Comparison of ENCODE assay signal across 17 cellular contexts in the genomic region with DNA sequence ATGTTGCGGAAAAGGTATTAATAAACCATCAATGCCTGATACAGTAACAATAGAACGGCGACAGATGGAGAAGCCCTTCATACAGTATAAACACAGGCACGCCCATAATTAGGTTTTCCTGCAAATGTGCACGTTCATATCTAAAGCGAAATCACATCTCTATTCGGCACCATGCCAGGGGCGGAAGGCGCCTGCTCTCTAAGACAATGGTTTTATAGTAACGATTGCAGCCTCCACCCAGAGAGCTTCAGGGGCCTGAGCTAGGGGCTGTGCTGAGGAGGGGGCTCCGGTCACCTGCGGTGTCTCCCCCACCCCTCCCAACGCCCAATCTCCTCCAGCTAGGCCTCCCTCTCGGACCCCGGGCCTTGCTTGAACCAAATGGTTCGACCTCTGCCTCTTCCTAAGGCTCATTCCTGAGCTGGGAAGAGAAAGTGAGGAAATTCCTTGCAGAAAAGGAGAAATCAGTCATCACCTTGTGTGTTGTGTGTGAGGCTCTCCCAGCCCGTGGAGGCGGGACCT. TPM values are rescaled to one million over a fixed set of nuclear protein-coding genes. Genes with fewer than 3 reads are reported as not detected.
A peak's percentile ranks its signal among the peaks of the same experiment; 100 is the strongest.
DNase-seq lines count a peak whose midpoint lies in the region; ATAC-seq and TF ChIP-seq lines count a peak whose summit lies in the region.
"Had no signal": no experiment of that assay in that cellular context is flagged by ENCODE, and none has a peak within 500 bp of the region (broad histone marks: within the 10 kb centered on the region; RNA-seq: fewer than 3 reads in every experiment).

No MANE protein-coding gene starts in this region.

- peak; percentile 46 to 72 for ATAC-seq in gastrocnemius medialis
- ATAC-seq in GM18520 (IDR thresholded peaks at IDR 0.05; ENCODE audit: unreplicated experiment) = no peak

- peak; percentile 59 for DNase-seq in DMS 273 (lab: John Stamatoyannopoulos, UW; ENCODE audit: unreplicated experiment)
- no peak for DNase-seq in DMS 273 treated with DMSO at 0.1 percent for 48 hours (lab: John Stamatoyannopoulos, UW)
- peak; percentile 68 for DNase-seq in NCI-H2227 treated with DMSO at 0.1 percent for 48 hours (lab: John Stamatoyannopoulos, UW)
- DNase-seq in colonic mucosa = peak; percentile 93
- no peak for DNase-seq in gastrocnemius medialis
- no peak for DNase-seq in medulla oblongata (ENCODE audit: extremely low spot score)
- no peak for DNase-seq in NCI-H446 (lab: John Stamatoyannopoulos, UW)
- DNase-seq: activated CD4-positive, alpha-beta T cell treated with anti-CD3 and anti-CD28 coated beads, Interleukin-2, amount 50 U/mL, for 4 hours; activated effector memory CD4-positive, alpha-beta T cell treated with Interleukin-2 at 50 U/mL for 16 hours; head of caudate nucleus; MM.1S; stimulated activated CD4-positive, alpha-beta T cell treated with anti-CD3 and anti-CD28 coated beads, Interleukin-12 subunit alpha, Interleukin-12 subunit beta, amount 100 ng/mL, for 4 hours had no signal

- peak overlapping the region in 1 of 2 donors; percentile 43 for H3K9ac ChIP-seq in colonic mucosa (ENCODE audit: low read depth in 2 of 2, low read length in 2 of 2)

- H3K9me3 ChIP-seq in colonic mucosa = no peaks in the 10 kb centered on the region
- no peaks in the 10 kb centered on the region for H3K9me3 ChIP-seq in gastrocnemius medialis
- H3K9me3 ChIP-seq: Caco-2 had no signal

- H3K27ac ChIP-seq in colonic mucosa = peak overlapping the region; percentile 68
- peak overlapping the region in 2 of 4 donors; percentile 26 to 47 for H3K27ac ChIP-seq in gastrocnemius medialis
- H3K27ac ChIP-seq: 22Rv1 had no signal

- H3K27me3 ChIP-seq in colonic mucosa (no peaks in the 10 kb centered on the region), gastrocnemius medialis (peaks cover 0 to 12% (median 8%) of the 10 kb centered on the region in 3 donors)

- intact Hi-C loops in colonic mucosa (cut with DNase I) = no loop called here
- intact Hi-C loops in gastrocnemius medialis (cut with DNase I; ENCODE audit: low total_unique reads) = no loop called here

- H3K36me3 ChIP-seq in colonic mucosa = no peaks in the 10 kb centered on the region
- H3K36me3 ChIP-seq in gastrocnemius medialis = no peaks in the 10 kb centered on the region

- in situ Hi-C loops in gastrocnemius medialis (cut with MboI; ENCODE audit: low sequenced_read_pairs in 4 of 4) = no loop called here

- TF ChIP-seq POLR2A in gastrocnemius medialis (IDR thresholded peaks at IDR 0.05) = no peak

- H3K4me1 ChIP-seq in colonic mucosa (peaks cover 10% of the 10 kb centered on the region), gastrocnemius medialis (no peaks in the 10 kb centered on the region)
- H3K4me1 ChIP-seq: Caco-2 had no signal

- TF ChIP-seq CTCF in colonic mucosa (IDR thresholded peaks at IDR 0.05) = no peak
- no peak for TF ChIP-seq CTCF in gastrocnemius medialis (IDR thresholded peaks at IDR 0.05 in 4 of 5, conservative IDR thresholded peaks at IDR 0.05 in 1 of 5)

- H3K4me3 ChIP-seq in colonic mucosa (no peak overlapping the region), gastrocnemius medialis (peak overlapping the region in 1 of 4 donors; percentile 6)
- H3K4me3 ChIP-seq: lung had no signal

RNA-seq across cellular contexts. Expression of a gene that starts 9.6 kb away (rescaled TPM):
- total RNA-seq in colonic mucosa (not detected), gastrocnemius medialis (not detected)
- total RNA-seq: Caco-2, lung, T-cell had no signal

RNA-seq across cellular contexts. Expression of a gene that starts 17.2 kb away (rescaled TPM):
- not detected for total RNA-seq in colonic mucosa
- not detected for total RNA-seq in gastrocnemius medialis
- total RNA-seq: Caco-2, lung, T-cell had no signal

RNA-seq across cellular contexts. Expression of a gene that starts 30.9 kb away (rescaled TPM):
- total RNA-seq in colonic mucosa (not detected), gastrocnemius medialis (not detected)
- total RNA-seq: Caco-2, lung, T-cell had no signal

RNA-seq across cellular contexts. Expression of a gene that starts 41.1 kb away (rescaled TPM):
- total RNA-seq in colonic mucosa (not detected), gastrocnemius medialis (not detected)
- total RNA-seq: Caco-2, lung, T-cell had no signal

RNA-seq across cellular contexts. Expression of a gene that starts 54.1 kb away (rescaled TPM):
- total RNA-seq in colonic mucosa = not detected
- not detected for total RNA-seq in gastrocnemius medialis
- total RNA-seq: Caco-2, lung, T-cell had no signal

Comparison
In these comparisons a context has a peak if more than half of its experiments do, and no peak if none do; other contexts are left out.
1. DNase-seq: peak in DMS 273 (single experiment), NCI-H2227 treated with DMSO at 0.1 percent for 48 hours (single experiment) and colonic mucosa (single experiment); none in DMS 273 treated with DMSO at 0.1 percent for 48 hours (single experiment), gastrocnemius medialis (0 of 2), medulla oblongata (single experiment) and NCI-H446 (0 of 2).